In the genomic region with DNA sequence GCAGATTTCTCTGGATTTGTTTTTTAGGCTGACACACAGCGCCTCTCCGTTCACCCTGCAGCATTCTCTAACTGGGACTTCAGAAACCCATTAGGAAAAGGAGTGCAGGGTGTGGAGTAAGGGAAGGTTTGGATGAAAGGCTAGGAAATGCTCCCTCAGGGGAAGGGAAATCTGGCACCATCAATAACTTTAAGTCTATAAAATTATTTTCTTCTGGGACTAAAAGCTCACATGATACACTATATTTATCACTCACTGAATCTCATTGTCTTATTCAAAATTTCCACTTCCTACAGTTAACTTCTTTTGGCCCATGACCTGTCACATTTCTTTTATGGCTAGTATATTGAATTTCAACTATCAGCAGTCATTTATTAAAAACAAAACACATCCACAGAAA, we compare ENCODE assay signal across 20 cellular contexts. TPM values are rescaled to one million over a fixed set of nuclear protein-coding genes. Genes with fewer than 3 reads are reported as not detected.
"Had no signal": no experiment of that assay in that cellular context is flagged by ENCODE, and none has a peak within 500 bp of the region (broad histone marks: within the 10 kb centered on the region; RNA-seq: fewer than 3 reads in every experiment).

No MANE protein-coding gene starts in this region.

- H3K9me3 ChIP-seq: colonic mucosa, esophagus muscularis mucosa, gastrocnemius medialis, left lung had no signal

- H3K27ac ChIP-seq: colonic mucosa, esophagus muscularis mucosa, foreskin keratinocyte, gastrocnemius medialis, heart right ventricle, left lung had no signal

- DNase-seq: colonic mucosa; cortex of kidney; effector CD8-positive, alpha-beta T cell; effector memory CD8-positive, alpha-beta T cell; endodermal cell; foreskin keratinocyte; gastrocnemius medialis; glutamatergic neuron; head of caudate nucleus; heart right ventricle; hippocampal formation; left cardiac atrium; left lung; left ventricle myocardium superior; mammary epithelial cell; mesendoderm; midbrain had no signal

- H3K4me1 ChIP-seq: colonic mucosa, foreskin keratinocyte, gastrocnemius medialis, left lung had no signal

- ATAC-seq: effector memory CD8-positive, alpha-beta T cell; foreskin keratinocyte; gastrocnemius medialis; heart right ventricle; left lung; left ventricle myocardium superior had no signal

- H3K36me3 ChIP-seq: colonic mucosa, esophagus muscularis mucosa, gastrocnemius medialis, heart right ventricle, left lung had no signal

- H3K27me3 ChIP-seq: colonic mucosa, esophagus muscularis mucosa, foreskin keratinocyte, gastrocnemius medialis, heart right ventricle, left lung had no signal

- H3K4me3 ChIP-seq: colonic mucosa, esophagus muscularis mucosa, gastrocnemius medialis, heart right ventricle, left lung, lung had no signal

RNA-seq across cellular contexts. Expression of gene HLX, which starts 45.8 kb away (rescaled TPM):
- total RNA-seq: foreskin keratinocyte had no signal
- polyA plus RNA-seq: foreskin keratinocyte, keratinocyte had no signal
